Comparison of ENCODE assay signal across 8 cellular contexts in genomic region chr6:42984001-42984923, GRCh38. TPM values are rescaled to one million over a fixed set of nuclear protein-coding genes. Genes with fewer than 3 reads are reported as not detected.
A peak's percentile ranks its signal among the peaks of the same experiment; 100 is the strongest.
DNase-seq lines count a peak whose midpoint lies in the region; ATAC-seq and TF ChIP-seq lines count a peak whose summit lies in the region.

Gene PPP2R5D, plus strand, starts transcription at chr6:42984570. Its CDS starts 108 bp downstream, at chr6:42984678.

- peak within 1 kb of the TSS; percentile 81 for H3K9ac ChIP-seq in mucosa of rectum (ENCODE audit: low read depth in 1 of 2, low read length in 2 of 2)

- ATAC-seq in GM21717 (IDR thresholded peaks at IDR 0.05; ENCODE audit: unreplicated experiment): peak; percentile 89

- peaks cover 0 to 6% of the 10 kb centered on the region in 2 donors for H3K36me3 ChIP-seq in mucosa of rectum (ENCODE audit: control insufficient read depth in 2 of 2, insufficient read depth in 2 of 2, low read length in 2 of 2)

- H3K27ac ChIP-seq in mucosa of rectum (ENCODE audit: low read depth in 2 of 2, low read length in 2 of 2): peak within 1 kb of the TSS; percentile 64 to 85

- H3K27me3 ChIP-seq in mucosa of rectum (ENCODE audit: control insufficient read depth in 2 of 2, insufficient read depth in 2 of 2, low read length in 2 of 2): no peaks in the 10 kb centered on the region

- TF ChIP-seq POLR2A in erythroblast (IDR thresholded peaks at IDR 0.05; ENCODE audit: low read length): peak; percentile 90

- H3K4me3 Mint-ChIP-seq in activated T-cell treated with anti-CD3 and anti-CD28 coated beads, Interleukin-2, amount 50 U/mL, for 24 hours: peak within 1 kb of the TSS; percentile 84

- DNase-seq in DMS153 treated with DMSO at 0.1 percent for 48 hours (lab: John Stamatoyannopoulos, UW; ENCODE audit: unreplicated experiment) (peak; percentile 98), KBM-7 (peak; percentile 99), erythroblast (lab: John Stamatoyannopoulos, UW) (peak; percentile 98)
- peak; percentile 95 for DNase-seq in activated T-cell treated with anti-CD3 and anti-CD28 coated beads, Interleukin-2, amount 50 U/mL, for 24 hours
- DNase-seq in stimulated activated CD8-positive, alpha-beta memory T cell treated with anti-CD3 and anti-CD28 coated beads, Interleukin-4, amount 100 ng/mL, for 48 hours: peak; percentile 96

- H3K27ac Mint-ChIP-seq in activated T-cell treated with anti-CD3 and anti-CD28 coated beads, Interleukin-2, amount 50 U/mL, for 24 hours: peak within 1 kb of the TSS; percentile 87

- peak within 1 kb of the TSS; percentile 68 to 88 for H3K4me3 ChIP-seq in mucosa of rectum (ENCODE audit: low read length in 2 of 2)

- no peaks in the 10 kb centered on the region for H3K9me3 Mint-ChIP-seq in activated T-cell treated with anti-CD3 and anti-CD28 coated beads, Interleukin-2, amount 50 U/mL, for 24 hours

- H3K27me3 Mint-ChIP-seq in activated T-cell treated with anti-CD3 and anti-CD28 coated beads, Interleukin-2, amount 50 U/mL, for 24 hours: no peaks in the 10 kb centered on the region

- H3K4me1 Mint-ChIP-seq in activated T-cell treated with anti-CD3 and anti-CD28 coated beads, Interleukin-2, amount 50 U/mL, for 24 hours (ENCODE audit: low read depth): peaks cover 63% of the 10 kb centered on the region

- in situ Hi-C loops in KBM-7 (cut with MboI; ENCODE audit: low pct_unique_long_range_greater_than_20kb, low sequenced_read_pairs): no loop called here

- H3K4me1 ChIP-seq in mucosa of rectum (ENCODE audit: control insufficient read depth in 2 of 2, insufficient read depth in 2 of 2, low read length in 2 of 2): peaks cover 23 to 34% of the 10 kb centered on the region in 2 donors

- H3K9me3 ChIP-seq in mucosa of rectum (ENCODE audit: control insufficient read depth in 2 of 2, low read length in 2 of 2): no peaks in the 10 kb centered on the region

- H3K36me3 Mint-ChIP-seq in activated T-cell treated with anti-CD3 and anti-CD28 coated beads, Interleukin-2, amount 50 U/mL, for 24 hours (ENCODE audit: low read depth): peaks cover 33% of the 10 kb centered on the region

TF ChIP-seq in PFSK-1, 5 proteins besides CTCF, POLR2A, EP300 and RAD21:
- peak; percentile 5 for TF ChIP-seq FOXP2 (optimal IDR thresholded peaks at IDR 0.05; ENCODE audit: borderline replicate concordance, extremely low read depth, extremely low read length, insufficient read depth)
- TF ChIP-seq TAF1 (IDR thresholded peaks at IDR 0.05; ENCODE audit: borderline replicate concordance, insufficient read depth, low read length): 0 out of 2 replicates have a peak, but pooled peaks have one; percentile 72
- TF ChIP-seq POLR2AphosphoS5 (IDR thresholded peaks at IDR 0.05; ENCODE audit: low read depth, low read length): peak; percentile 95
- no peak for TF ChIP-seq SIN3A (IDR thresholded peaks at IDR 0.05; ENCODE audit: borderline replicate concordance, insufficient read depth, low read length)
- no peak for TF ChIP-seq REST (IDR thresholded peaks at IDR 0.05; ENCODE audit: insufficient read depth in 1 of 2, low read depth in 2 of 2, low read length in 2 of 2)

RNA-seq across cellular contexts. Expression of gene PPP2R5D, which starts in this region (rescaled TPM):
- polyA plus RNA-seq in PFSK-1 (2012; ENCODE audit: insufficient read length, low read depth): 59.5 TPM

Comparison
In these comparisons a context has a peak if more than half of its experiments do, and no peak if none do; other contexts are left out.
1. Peak in every context shown above with its lines: DNase-seq, ATAC-seq, H3K4me3 ChIP-seq and H3K27ac ChIP-seq.